Comparison of ENCODE assay signal across 22 cellular contexts in the genomic region with DNA sequence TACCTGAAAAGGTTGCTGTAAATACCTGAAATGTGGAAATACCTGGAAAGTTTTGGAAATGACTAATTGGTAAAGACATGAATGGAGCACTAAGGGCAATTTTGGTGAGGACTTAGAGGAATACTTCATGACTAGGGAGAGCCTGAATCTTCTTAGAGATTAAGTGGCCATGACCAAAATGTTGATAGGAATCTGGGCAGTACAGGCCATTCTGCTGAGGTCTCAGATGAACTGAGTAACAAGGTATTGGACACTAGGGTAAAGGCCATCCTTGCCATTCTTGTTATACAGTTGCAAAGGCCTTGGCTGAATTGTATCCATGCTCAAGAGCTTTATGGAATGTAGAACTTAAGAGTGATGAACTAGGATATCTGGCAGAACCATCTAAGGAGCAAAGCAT.
DNase-seq lines count a peak whose midpoint lies in the region; ATAC-seq and TF ChIP-seq lines count a peak whose summit lies in the region.
"Had no signal": no experiment of that assay in that cellular context is flagged by ENCODE, and none has a peak within 500 bp of the region (broad histone marks: within the 10 kb centered on the region; RNA-seq: fewer than 3 reads in every experiment).

No MANE protein-coding gene starts in this region.

- TF ChIP-seq POLR2A in esophagus muscularis mucosa (IDR thresholded peaks at IDR 0.05; ENCODE audit: low read depth) (no peak), suprapubic skin (IDR thresholded peaks at IDR 0.05) (no peak)

- no peaks in the 10 kb centered on the region for H4K20me1 ChIP-seq in osteoblast (ENCODE audit: insufficient read depth, low read length)
- H4K20me1 ChIP-seq: BLaER1 had no signal

- no peak overlapping the region for H2AFZ ChIP-seq in osteoblast (ENCODE audit: low read length)

- H3K27me3 ChIP-seq in esophagus muscularis mucosa = no peaks in the 10 kb centered on the region
- H3K27me3 ChIP-seq in osteoblast (ENCODE audit: insufficient read depth, low read length) = no peaks in the 10 kb centered on the region
- no peaks in the 10 kb centered on the region for H3K27me3 ChIP-seq in suprapubic skin
- H3K27me3 ChIP-seq: BE2C, BLaER1 had no signal

- TF ChIP-seq EP300 in esophagus muscularis mucosa (IDR thresholded peaks at IDR 0.05) (no peak), suprapubic skin (IDR thresholded peaks at IDR 0.05) (no peak)

- intact Hi-C loops in esophagus muscularis mucosa (cut with DNase I) (no loop called here), left colon (cut with DNase I, micrococcal nuclease) (no loop called here)

- no peaks in the 10 kb centered on the region for H3K36me3 ChIP-seq in esophagus muscularis mucosa
- no peaks in the 10 kb centered on the region for H3K36me3 ChIP-seq in osteoblast (ENCODE audit: insufficient read depth, low read length)
- no peaks in the 10 kb centered on the region for H3K36me3 ChIP-seq in suprapubic skin
- H3K36me3 ChIP-seq: BE2C, BLaER1 had no signal

- TF ChIP-seq CTCF in esophagus muscularis mucosa (IDR thresholded peaks at IDR 0.05) (no peak), osteoblast (IDR thresholded peaks at IDR 0.05; ENCODE audit: extremely low read depth, low read depth, low read length) (no peak), suprapubic skin (IDR thresholded peaks at IDR 0.05) (no peak)

- ATAC-seq in left colon = no peak
- ATAC-seq: GM12878 had no signal

- H3K4me3 ChIP-seq in esophagus muscularis mucosa = no peak overlapping the region
- H3K4me3 ChIP-seq in osteoblast (ENCODE audit: insufficient read depth, low read length) = no peak overlapping the region
- H3K4me3 ChIP-seq in suprapubic skin = no peak overlapping the region
- H3K4me3 ChIP-seq: BLaER1, GM12878 had no signal

- H3K79me2 ChIP-seq in osteoblast (ENCODE audit: insufficient read depth, low read length) = no peaks in the 10 kb centered on the region

- H3K27ac ChIP-seq in esophagus muscularis mucosa (replicated peaks in 1 of 4) (no peak overlapping the region), osteoblast (ENCODE audit: low read depth, low read length) (no peak overlapping the region), suprapubic skin (no peak overlapping the region)
- H3K27ac ChIP-seq: BLaER1 had no signal

- peaks cover 0 to 6% (median 0%) of the 10 kb centered on the region in 4 donors for H3K9me3 ChIP-seq in esophagus muscularis mucosa
- H3K9me3 ChIP-seq in osteoblast (ENCODE audit: low read depth, low read length) = no peaks in the 10 kb centered on the region
- no peaks in the 10 kb centered on the region for H3K9me3 ChIP-seq in suprapubic skin
- H3K9me3 ChIP-seq: BE2C, BLaER1 had no signal

- no peaks in the 10 kb centered on the region for H3K4me1 ChIP-seq in esophagus muscularis mucosa
- H3K4me1 ChIP-seq in osteoblast (ENCODE audit: insufficient read depth, low read length) = no peaks in the 10 kb centered on the region
- no peaks in the 10 kb centered on the region for H3K4me1 ChIP-seq in suprapubic skin
- H3K4me1 ChIP-seq: BE2C had no signal

- DNase-seq in esophagus muscularis mucosa (ENCODE audit: extremely low spot score) (peak; percentile 21), osteoblast (ENCODE audit: insufficient read length, low spot score, missing footprints) (peak; percentile 56), suprapubic skin (ENCODE audit: low spot score in 2 of 2) (no peak), left colon (no peak)
- DNase-seq in activated naive CD4-positive, alpha-beta T cell (lab: John Stamatoyannopoulos, UW) = no peak
- DNase-seq: 8988T; ACHN; BE2C; C1 segment of cervical spinal cord; CD4-positive, alpha-beta memory T cell; CD4-positive, CD25-positive, alpha-beta regulatory T cell; CD8-positive, alpha-beta memory T cell; COR-L47; DMS 273 treated with DMSO at 0.1 percent for 48 hours; DMS153; DMS53; DMS79; DND-41; EL; GDM1 had no signal

- H3K4me2 ChIP-seq in osteoblast (ENCODE audit: insufficient read depth, low read length) = no peak overlapping the region
- H3K4me2 ChIP-seq: BLaER1 had no signal

Comparison
In these comparisons a context has a peak if more than half of its experiments do, and no peak if none do; other contexts are left out.
1. DNase-seq: peak in esophagus muscularis mucosa (single experiment) and osteoblast (single experiment); none in activated naive CD4-positive, alpha-beta T cell (0 of 4), suprapubic skin (0 of 2) and left colon (0 of 2).